ENCODE assay signal across 8 cellular contexts in genomic region chr2:19863303-19864041, GRCh38. TPM values are rescaled to one million over a fixed set of nuclear protein-coding genes. Genes with fewer than 3 reads are reported as not detected.
A peak's percentile ranks its signal among the peaks of the same experiment; 100 is the strongest.
DNase-seq lines count a peak whose midpoint lies in the region; ATAC-seq and TF ChIP-seq lines count a peak whose summit lies in the region.

No MANE protein-coding gene starts in this region.

- no peaks in the 10 kb centered on the region for H3K36me3 Mint-ChIP-seq in CD4-positive, alpha-beta T cell (ENCODE audit: low read depth)

- no peak overlapping the region for H3K27ac ChIP-seq in CD4-positive, alpha-beta T cell (ENCODE audit: low read depth, low read length)
- H3K27ac ChIP-seq in RWPE1: peak overlapping the region; percentile 87
- H3K27ac ChIP-seq in thyroid gland: no peak overlapping the region

- H3K4me1 Mint-ChIP-seq in CD4-positive, alpha-beta T cell (ENCODE audit: low read depth): peaks cover 18% of the 10 kb centered on the region

- TF ChIP-seq CTCF in CD4-positive, alpha-beta T cell (IDR thresholded peaks at IDR 0.05): peak; percentile 99
- peak; percentile 90 for TF ChIP-seq CTCF in RWPE1 (conservative IDR thresholded peaks at IDR 0.05; ENCODE audit: low read depth)
- TF ChIP-seq CTCF in omental fat pad (IDR thresholded peaks at IDR 0.05): peak in 2 of 3 donors; percentile 76 to 94
- TF ChIP-seq CTCF in thyroid gland (IDR thresholded peaks at IDR 0.05): peak; percentile 86 to 98 (median 92)

- ATAC-seq in CD4-positive, alpha-beta T cell (ENCODE audit: poor library complexity): peak; percentile 74
- ATAC-seq in GM19324 (IDR thresholded peaks at IDR 0.05; ENCODE audit: low FRiP score, unreplicated experiment) (peak; percentile 62), HG03378 (IDR thresholded peaks at IDR 0.05; ENCODE audit: unreplicated experiment) (peak; percentile 61), omental fat pad (ENCODE audit: low FRiP score) (peak; percentile 67)

- no peaks in the 10 kb centered on the region for H3K27me3 Mint-ChIP-seq in CD4-positive, alpha-beta T cell

- no peaks in the 10 kb centered on the region for H3K36me3 ChIP-seq in thyroid gland

- H3K4me3 ChIP-seq in thyroid gland (replicated peaks in 1 of 3): no peak overlapping the region

- POLR2A ChIA-PET in CD4-positive, alpha-beta T cell (lab: Charles Lee): interaction anchor here (1.4 kb wide), 1 partner anchor 37 kb away, joined by 3 read pairs; no protein-coding TSS in a partner anchor
- POLR2A ChIA-PET in RWPE1 (lab: Yijun Ruan, JAX; ENCODE audit: low non-redundant PET): no interaction called here

- H3K4me3 Mint-ChIP-seq in CD4-positive, alpha-beta T cell: no peak overlapping the region

- CTCF ChIA-PET in CD4-positive, alpha-beta T cell (lab: Charles Lee): interaction anchor here (0.5 to 1.1 kb wide), 2 partner anchors 809 to 1343 kb away, joined by 3 to 10 read pairs; no protein-coding TSS in a partner anchor
- CTCF ChIA-PET in RWPE1 (lab: Yijun Ruan, JAX): interaction anchor here (0.6 to 1.1 kb wide), 10 partner anchors 12 to 1343 kb away, joined by 3 to 5 read pairs (median 4); no protein-coding TSS in a partner anchor

- no peaks in the 10 kb centered on the region for H3K9me3 ChIP-seq in CD4-positive, alpha-beta T cell (ENCODE audit: control insufficient read depth, low read length)
- no peaks in the 10 kb centered on the region for H3K9me3 ChIP-seq in thyroid gland

- TF ChIP-seq POLR2A in thyroid gland (IDR thresholded peaks at IDR 0.05): no peak

- intact Hi-C loops in CD4-positive, alpha-beta T cell (cut with DNase I, micrococcal nuclease): loop anchor here (1.0 to 10.0 kb wide), 7 partner anchors 499 to 1477 kb away; no protein-coding TSS in a partner anchor
- intact Hi-C loops in thyroid gland (cut with DNase I): loop anchor here (5.0 to 10.0 kb wide), 3 partner anchors 499 to 1341 kb away; no protein-coding TSS in a partner anchor

- no peaks in the 10 kb centered on the region for H3K9me3 Mint-ChIP-seq in CD4-positive, alpha-beta T cell

- DNase-seq in CD4-positive, alpha-beta T cell: peak; percentile 33 to 77 (median 62)
- DNase-seq in RWPE1 (ENCODE audit: low spot score) (peak; percentile 62), germinal center (ENCODE audit: low spot score) (peak; percentile 76), omental fat pad (ENCODE audit: low spot score) (peak; percentile 54), thyroid gland (peak; percentile 65 to 69)
- peak; percentile 51 for DNase-seq in activated gamma-delta T cell treated with anti-CD3 and anti-CD28 coated beads, Interleukin-2, amount 50 U/mL, for 16 hours (ENCODE audit: low read depth)

- H3K4me1 ChIP-seq in thyroid gland: peaks cover 5 to 6% of the 10 kb centered on the region in 2 donors

- H3K27ac Mint-ChIP-seq in CD4-positive, alpha-beta T cell: no peak overlapping the region

- no peaks in the 10 kb centered on the region for H3K27me3 ChIP-seq in CD4-positive, alpha-beta T cell (ENCODE audit: control insufficient read depth, insufficient read depth, low read length)
- H3K27me3 ChIP-seq in thyroid gland: no peaks in the 10 kb centered on the region

- 13 to 17% methylated on average over 17 to 29 of the region's 33 CpGs for WGBS in thyroid gland, 2 donors

RNA-seq across cellular contexts. Expression of gene TTC32, which starts 38.3 kb away (rescaled TPM):
- 10 to 100 TPM; 53.1 to 54.2 TPM for total RNA-seq in CD4-positive, alpha-beta T cell
- total RNA-seq in omental fat pad: 10 to 100 TPM in 1 of 4 donors, 1 to 10 TPM in 3; 6.0 to 18.1 (median 7.5) TPM
- total RNA-seq in thyroid gland: 10 to 100 TPM; 12.4 to 28.8 (median 13.7) TPM
